Comparison of ENCODE assay signal across 13 cellular contexts in the genomic region with DNA sequence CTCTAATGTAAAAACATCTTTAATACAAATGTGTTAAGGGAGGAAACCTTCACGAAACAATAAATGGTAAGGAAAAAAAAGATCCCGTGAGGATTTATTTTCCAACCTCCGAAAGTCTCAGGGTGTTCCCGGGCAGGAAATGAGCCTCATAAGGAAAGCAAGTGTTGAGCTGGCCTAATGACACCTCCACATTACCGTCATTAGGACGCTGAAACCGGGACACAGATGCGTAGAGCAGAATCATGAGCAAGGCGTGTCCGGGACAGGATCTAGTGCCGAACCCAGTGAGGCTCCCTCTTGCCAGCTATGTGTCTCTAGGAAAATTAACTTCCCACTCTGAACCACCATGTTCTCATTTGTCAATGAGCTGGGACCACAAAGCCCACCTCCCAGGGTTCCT. TPM values are rescaled to one million over a fixed set of nuclear protein-coding genes. Genes with fewer than 3 reads are reported as not detected.
A peak's percentile ranks its signal among the peaks of the same experiment; 100 is the strongest.
DNase-seq lines count a peak whose midpoint lies in the region; ATAC-seq and TF ChIP-seq lines count a peak whose summit lies in the region.
"Had no signal": no experiment of that assay in that cellular context is flagged by ENCODE, and none has a peak within 500 bp of the region (broad histone marks: within the 10 kb centered on the region; RNA-seq: fewer than 3 reads in every experiment).

No MANE protein-coding gene starts in this region.

- H3K36me3 Mint-ChIP-seq in activated CD8-positive, alpha-beta memory T cell treated with anti-CD3 and anti-CD28 coated beads, Interleukin-2, amount 10 ng/mL, durations not matched to agents 7 days and 5 days = peaks cover 53% of the 10 kb centered on the region
- H3K36me3 Mint-ChIP-seq in stimulated activated naive B cell treated with anti-CD40 and anti-IgM and Interleukin-4, amounts not matched to agents 10 μg/mL and 1 μg/mL and 100 μg/mL, for 72 hours = peaks cover 70 to 71% of the 10 kb centered on the region in 2 donors

- H3K27ac ChIP-seq in heart right ventricle = peak overlapping the region; percentile 4 to 81 (median 61)
- H3K27ac ChIP-seq: A549, brain microvascular endothelial cell had no signal

- no peaks in the 10 kb centered on the region for H3K9me3 Mint-ChIP-seq in activated CD8-positive, alpha-beta memory T cell treated with anti-CD3 and anti-CD28 coated beads, Interleukin-2, amount 10 ng/mL, durations not matched to agents 7 days and 5 days (ENCODE audit: low read depth)
- H3K9me3 Mint-ChIP-seq in stimulated activated naive B cell treated with anti-CD40 and anti-IgM and Interleukin-4, amounts not matched to agents 10 μg/mL and 1 μg/mL and 100 μg/mL, for 72 hours = no peaks in the 10 kb centered on the region

- CTCF ChIA-PET in activated CD8-positive, alpha-beta memory T cell treated with anti-CD3 and anti-CD28 coated beads, Interleukin-2, amount 10 ng/mL, durations not matched to agents 7 days and 5 days (lab: Charles Lee) = interaction anchor here (0.7 to 2.4 kb wide), 6 partner anchors 12 to 191 kb away, joined by 3 to 12 read pairs (median 4); no protein-coding TSS in a partner anchor

- peak; percentile 60 for DNase-seq in activated CD8-positive, alpha-beta memory T cell treated with anti-CD3 and anti-CD28 coated beads, Interleukin-2, amount 10 ng/mL, durations not matched to agents 7 days and 5 days
- DNase-seq in activated CD8-positive, alpha-beta memory T cell treated with anti-CD3 and anti-CD28 coated beads for 24 hours = no peak
- DNase-seq in activated T-cell treated with anti-CD3 and anti-CD28 coated beads, Interleukin-2, amount 50 U/mL, for 48 hours = peak; percentile 54 to 62
- DNase-seq in heart right ventricle (peak in 1 of 2 donors; percentile 63), DMS53 treated with DMSO at 0.1 percent for 48 hours (lab: John Stamatoyannopoulos, UW; ENCODE audit: unreplicated experiment) (no peak), iPS-NIHi7 (ENCODE audit: extremely low spot score) (no peak), retina (no peak)
- DNase-seq in stimulated activated naive B cell treated with anti-CD40 and anti-IgM and Interleukin-4, amounts not matched to agents 10 μg/mL and 1 μg/mL and 100 μg/mL, for 72 hours = no peak
- DNase-seq: brain microvascular endothelial cell, DMS153, NCI-H446, OCI-M1 had no signal

- peak overlapping the region; percentile 17 for H3K4me3 Mint-ChIP-seq in activated CD8-positive, alpha-beta memory T cell treated with anti-CD3 and anti-CD28 coated beads, Interleukin-2, amount 10 ng/mL, durations not matched to agents 7 days and 5 days
- no peak overlapping the region for H3K4me3 Mint-ChIP-seq in stimulated activated naive B cell treated with anti-CD40 and anti-IgM and Interleukin-4, amounts not matched to agents 10 μg/mL and 1 μg/mL and 100 μg/mL, for 72 hours

- 59 to 66% methylated on average over 11 of the region's 11 CpGs for WGBS in heart right ventricle, 2 donors

- intact Hi-C loops in heart right ventricle (cut with DNase I) = loop anchor here in 1 of 10 donors (10.0 kb wide), 1 partner anchor 310 kb away; no protein-coding TSS in a partner anchor

- peaks cover 0 to 97% (median 52%) of the 10 kb centered on the region in 9 donors for H3K36me3 ChIP-seq in heart right ventricle

- TF ChIP-seq CTCF in heart right ventricle (IDR thresholded peaks at IDR 0.05) = no peak

- H3K4me1 ChIP-seq in heart right ventricle = peaks cover 0 to 35% (median 15%) of the 10 kb centered on the region in 9 donors
- H3K4me1 ChIP-seq: A549 had no signal

- no peaks in the 10 kb centered on the region for H3K9me3 ChIP-seq in heart right ventricle
- H3K9me3 ChIP-seq: A549 had no signal

- H3K27me3 Mint-ChIP-seq in activated CD8-positive, alpha-beta memory T cell treated with anti-CD3 and anti-CD28 coated beads, Interleukin-2, amount 10 ng/mL, durations not matched to agents 7 days and 5 days = no peaks in the 10 kb centered on the region
- no peaks in the 10 kb centered on the region for H3K27me3 Mint-ChIP-seq in stimulated activated naive B cell treated with anti-CD40 and anti-IgM and Interleukin-4, amounts not matched to agents 10 μg/mL and 1 μg/mL and 100 μg/mL, for 72 hours

- peak overlapping the region; percentile 88 for H3K27ac Mint-ChIP-seq in activated CD8-positive, alpha-beta memory T cell treated with anti-CD3 and anti-CD28 coated beads, Interleukin-2, amount 10 ng/mL, durations not matched to agents 7 days and 5 days
- peak overlapping the region; percentile 6 for H3K27ac Mint-ChIP-seq in stimulated activated naive B cell treated with anti-CD40 and anti-IgM and Interleukin-4, amounts not matched to agents 10 μg/mL and 1 μg/mL and 100 μg/mL, for 72 hours

- H3K4me1 Mint-ChIP-seq in activated CD8-positive, alpha-beta memory T cell treated with anti-CD3 and anti-CD28 coated beads, Interleukin-2, amount 10 ng/mL, durations not matched to agents 7 days and 5 days = peaks cover 55% of the 10 kb centered on the region
- peaks cover 27 to 35% of the 10 kb centered on the region in 2 donors for H3K4me1 Mint-ChIP-seq in stimulated activated naive B cell treated with anti-CD40 and anti-IgM and Interleukin-4, amounts not matched to agents 10 μg/mL and 1 μg/mL and 100 μg/mL, for 72 hours

- no peaks in the 10 kb centered on the region for H3K27me3 ChIP-seq in heart right ventricle
- H3K27me3 ChIP-seq: brain microvascular endothelial cell had no signal

- H3K4me3 ChIP-seq in heart right ventricle = no peak overlapping the region
- H3K4me3 ChIP-seq: A549 had no signal

- ATAC-seq in activated CD8-positive, alpha-beta memory T cell treated with anti-CD3 and anti-CD28 coated beads, Interleukin-2, amount 10 ng/mL, durations not matched to agents 7 days and 5 days = peak; percentile 34
- ATAC-seq in heart right ventricle = peak; percentile 50 to 87 (median 72)
- no peak for ATAC-seq in stimulated activated naive B cell treated with anti-CD40 and anti-IgM and Interleukin-4, amounts not matched to agents 10 μg/mL and 1 μg/mL and 100 μg/mL, for 72 hours (replicated peaks)
- ATAC-seq: A549 had no signal

RNA-seq across cellular contexts. Expression of a gene that starts 22.7 kb away (rescaled TPM):
- total RNA-seq in activated CD8-positive, alpha-beta memory T cell treated with anti-CD3 and anti-CD28 coated beads, Interleukin-2, amount 10 ng/mL, durations not matched to agents 7 days and 5 days = 100 to 1,000 TPM; 151 to 156 TPM
- 10 to 100 TPM; 23.5 to 46.9 (median 34.8) TPM for total RNA-seq in heart right ventricle
- 10 to 100 TPM; 22.3 to 31.5 TPM for polyA plus RNA-seq in heart right ventricle

RNA-seq across cellular contexts. Expression of a gene that starts 35.8 kb away (rescaled TPM):
- 10 to 100 TPM; 84.5 to 94.3 TPM for total RNA-seq in activated CD8-positive, alpha-beta memory T cell treated with anti-CD3 and anti-CD28 coated beads, Interleukin-2, amount 10 ng/mL, durations not matched to agents 7 days and 5 days
- total RNA-seq in heart right ventricle = 10 to 100 TPM; 20.1 to 28.8 (median 24.9) TPM
- polyA plus RNA-seq in heart right ventricle = 10 to 100 TPM; 10.0 to 15.4 TPM

Comparison
In these comparisons a context has a peak if more than half of its experiments do, and no peak if none do; other contexts are left out.
1. DNase-seq: peak in activated CD8-positive, alpha-beta memory T cell treated with anti-CD3 and anti-CD28 coated beads, Interleukin-2, amount 10 ng/mL, durations not matched to agents 7 days and 5 days (single experiment) and activated T-cell treated with anti-CD3 and anti-CD28 coated beads, Interleukin-2, amount 50 U/mL, for 48 hours (2 of 2); none in activated CD8-positive, alpha-beta memory T cell treated with anti-CD3 and anti-CD28 coated beads for 24 hours (single experiment), stimulated activated naive B cell treated with anti-CD40 and anti-IgM and Interleukin-4, amounts not matched to agents 10 μg/mL and 1 μg/mL and 100 μg/mL, for 72 hours (single experiment), DMS53 treated with DMSO at 0.1 percent for 48 hours (single experiment), iPS-NIHi7 (single experiment) and retina (single experiment).
2. ATAC-seq: peak in activated CD8-positive, alpha-beta memory T cell treated with anti-CD3 and anti-CD28 coated beads, Interleukin-2, amount 10 ng/mL, durations not matched to agents 7 days and 5 days (single experiment) and heart right ventricle (8 of 8); none in stimulated activated naive B cell treated with anti-CD40 and anti-IgM and Interleukin-4, amounts not matched to agents 10 μg/mL and 1 μg/mL and 100 μg/mL, for 72 hours (0 of 2).